In the genomic region with DNA sequence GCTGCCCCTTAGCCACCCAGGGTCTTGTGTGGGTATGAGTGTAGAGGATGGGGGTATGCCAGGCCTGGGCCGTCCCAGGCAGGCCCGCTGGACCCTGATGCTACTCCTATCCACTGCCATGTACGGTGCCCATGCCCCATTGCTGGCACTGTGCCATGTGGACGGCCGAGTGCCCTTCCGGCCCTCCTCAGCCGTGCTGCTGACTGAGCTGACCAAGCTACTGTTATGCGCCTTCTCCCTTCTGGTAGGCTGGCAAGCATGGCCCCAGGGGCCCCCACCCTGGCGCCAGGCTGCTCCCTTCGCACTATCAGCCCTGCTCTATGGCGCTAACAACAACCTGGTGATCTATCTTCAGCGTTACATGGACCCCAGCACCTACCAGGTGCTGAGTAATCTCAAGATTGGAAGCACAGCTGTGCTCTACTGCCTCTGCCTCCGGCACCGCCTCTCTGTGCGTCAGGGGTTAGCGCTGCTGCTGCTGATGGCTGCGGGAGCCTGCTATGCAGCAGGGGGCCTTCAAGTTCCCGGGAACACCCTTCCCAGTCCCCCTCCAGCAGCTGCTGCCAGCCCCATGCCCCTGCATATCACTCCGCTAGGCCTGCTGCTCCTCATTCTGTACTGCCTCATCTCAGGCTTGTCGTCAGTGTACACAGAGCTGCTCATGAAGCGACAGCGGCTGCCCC, we compare ENCODE assay signal across 22 cellular contexts. TPM values are rescaled to one million over a fixed set of nuclear protein-coding genes. Genes with fewer than 3 reads are reported as not detected.
DNase-seq lines count a peak whose midpoint lies in the region; ATAC-seq, FAIRE-seq and TF ChIP-seq lines count a peak whose summit lies in the region.
"Had no signal": no experiment of that assay in that cellular context is flagged by ENCODE, and none has a peak within 500 bp of the region (broad histone marks: within the 10 kb centered on the region; RNA-seq: fewer than 3 reads in every experiment).

No MANE protein-coding gene starts in this region.

- H3K9me3 Mint-ChIP-seq in T-helper 1 cell treated with Interleukin-12 subunit alpha and Interleukin-12 subunit beta and Interleukin-4 antibody, amounts not matched to agents 30 μg/mL and 1 μg/mL, for 36 hours: no peaks in the 10 kb centered on the region
- H3K9me3 Mint-ChIP-seq in astrocyte (ENCODE audit: unreplicated experiment) (no peaks in the 10 kb centered on the region), neural progenitor cell (no peaks in the 10 kb centered on the region)

- peaks cover 43% of the 10 kb centered on the region for H3K4me1 Mint-ChIP-seq in T-helper 1 cell treated with Interleukin-12 subunit alpha and Interleukin-12 subunit beta and Interleukin-4 antibody, amounts not matched to agents 30 μg/mL and 1 μg/mL, for 36 hours (ENCODE audit: low read depth)
- H3K4me1 Mint-ChIP-seq in astrocyte (ENCODE audit: low read depth, unreplicated experiment) (peaks cover 10% of the 10 kb centered on the region), neural progenitor cell (peaks cover 31% of the 10 kb centered on the region)

- H4K20me1 ChIP-seq in astrocyte (ENCODE audit: insufficient read depth, low read length) (peaks cover 16% of the 10 kb centered on the region), neural progenitor cell (ENCODE audit: low read depth) (no peaks in the 10 kb centered on the region)

- no peak overlapping the region for H3K27ac ChIP-seq in astrocyte (ENCODE audit: low read depth, low read length)
- no peak overlapping the region for H3K27ac ChIP-seq in neural progenitor cell
- H3K27ac ChIP-seq: HL-60, right lobe of liver had no signal

- H3K4me3 ChIP-seq in astrocyte (ENCODE audit: insufficient read depth, low read depth, low read length): no peak overlapping the region
- no peak overlapping the region for H3K4me3 ChIP-seq in neural progenitor cell
- H3K4me3 ChIP-seq: adrenal gland, esophagus squamous epithelium, heart right ventricle, right lobe of liver had no signal

- H2AFZ ChIP-seq in astrocyte (ENCODE audit: low read depth, low read length) (no peak overlapping the region), neural progenitor cell (replicated peaks) (no peak overlapping the region)

- peaks cover 43% of the 10 kb centered on the region for H3K79me2 ChIP-seq in astrocyte (ENCODE audit: insufficient read depth, low read length)
- H3K79me2 ChIP-seq in neural progenitor cell (ENCODE audit: low read depth): peaks cover 23% of the 10 kb centered on the region

- no peak for DNase-seq in T-helper 1 cell
- DNase-seq in astrocyte (ENCODE audit: low read depth): no peak
- DNase-seq in neural progenitor cell (ENCODE audit: low spot score): no peak
- no peak for DNase-seq in ureter (ENCODE audit: low spot score)
- DNase-seq in NCI-H2107 (lab: John Stamatoyannopoulos, UW): no peak
- DNase-seq: 8988T; activated CD4-positive, alpha-beta T cell treated with anti-CD3 and anti-CD28 coated beads for 48 hours; COR-L47; cortex of kidney; esophagus squamous epithelium; HCEC 1CT; NCI-H1930; NCI-H526; stimulated activated CD4-positive, alpha-beta T cell treated with anti-CD3 and anti-CD28 coated beads, Interleukin-4, amount 100 ng/mL, for 1 hour had no signal

- no peaks in the 10 kb centered on the region for H3K9me3 ChIP-seq in astrocyte (ENCODE audit: insufficient read depth, low read depth, low read length)
- no peaks in the 10 kb centered on the region for H3K9me3 ChIP-seq in neural progenitor cell (ENCODE audit: low read depth)
- H3K9me3 ChIP-seq: adrenal gland, esophagus squamous epithelium, heart right ventricle, right lobe of liver had no signal

- H3K4me1 ChIP-seq in astrocyte (ENCODE audit: insufficient read depth, low read length) (peaks cover 18% of the 10 kb centered on the region), neural progenitor cell (peaks cover 12% of the 10 kb centered on the region)

- H3K4me3 Mint-ChIP-seq in T-helper 1 cell treated with Interleukin-12 subunit alpha and Interleukin-12 subunit beta and Interleukin-4 antibody, amounts not matched to agents 30 μg/mL and 1 μg/mL, for 36 hours: peak overlapping the region; percentile 32
- H3K4me3 Mint-ChIP-seq in astrocyte (ENCODE audit: unreplicated experiment): peak overlapping the region; percentile 64
- peak overlapping the region; percentile 62 for H3K4me3 Mint-ChIP-seq in neural progenitor cell

- ATAC-seq in HG03565 (IDR thresholded peaks at IDR 0.05; ENCODE audit: unreplicated experiment): peak; percentile 23
- no peak for ATAC-seq in HG03457 (IDR thresholded peaks at IDR 0.05; ENCODE audit: unreplicated experiment)
- ATAC-seq: heart right ventricle, right lobe of liver had no signal

- no peaks in the 10 kb centered on the region for H3F3A ChIP-seq in neural progenitor cell (ENCODE audit: low read depth)

- TF ChIP-seq CTCF in astrocyte (IDR thresholded peaks at IDR 0.05; ENCODE audit: insufficient read depth, low read depth, low read length) (no peak), neural progenitor cell (IDR thresholded peaks at IDR 0.05) (no peak)

- H3K9ac ChIP-seq in astrocyte (ENCODE audit: low read length): no peak overlapping the region
- H3K9ac ChIP-seq in neural progenitor cell: no peak overlapping the region

- H3K27me3 Mint-ChIP-seq in T-helper 1 cell treated with Interleukin-12 subunit alpha and Interleukin-12 subunit beta and Interleukin-4 antibody, amounts not matched to agents 30 μg/mL and 1 μg/mL, for 36 hours (ENCODE audit: low read depth): no peaks in the 10 kb centered on the region
- H3K27me3 Mint-ChIP-seq in astrocyte (ENCODE audit: low read depth, unreplicated experiment): peaks cover 2% of the 10 kb centered on the region
- H3K27me3 Mint-ChIP-seq in neural progenitor cell (ENCODE audit: insufficient read depth, low read depth): peaks cover 7% of the 10 kb centered on the region

- H3K36me3 ChIP-seq in astrocyte (ENCODE audit: insufficient read depth, low read length): peaks cover 9% of the 10 kb centered on the region
- H3K36me3 ChIP-seq in neural progenitor cell: no peaks in the 10 kb centered on the region

- FAIRE-seq in astrocyte (lab: Jason Lieb, UNC): no peak

- no peak overlapping the region for H3K4me2 ChIP-seq in astrocyte (ENCODE audit: low read length)
- no peak overlapping the region for H3K4me2 ChIP-seq in neural progenitor cell

- no peak overlapping the region for H3K27ac Mint-ChIP-seq in T-helper 1 cell treated with Interleukin-12 subunit alpha and Interleukin-12 subunit beta and Interleukin-4 antibody, amounts not matched to agents 30 μg/mL and 1 μg/mL, for 36 hours
- H3K27ac Mint-ChIP-seq in astrocyte (ENCODE audit: unreplicated experiment): no peak overlapping the region
- H3K27ac Mint-ChIP-seq in neural progenitor cell: no peak overlapping the region

- no peaks in the 10 kb centered on the region for H3K27me3 ChIP-seq in astrocyte (ENCODE audit: insufficient read depth, low read length)
- no peaks in the 10 kb centered on the region for H3K27me3 ChIP-seq in neural progenitor cell
- H3K27me3 ChIP-seq: adrenal gland, esophagus squamous epithelium, heart right ventricle, right lobe of liver had no signal

- peaks cover 29% of the 10 kb centered on the region for H3K36me3 Mint-ChIP-seq in T-helper 1 cell treated with Interleukin-12 subunit alpha and Interleukin-12 subunit beta and Interleukin-4 antibody, amounts not matched to agents 30 μg/mL and 1 μg/mL, for 36 hours (ENCODE audit: low read depth)
- H3K36me3 Mint-ChIP-seq in astrocyte (ENCODE audit: low read depth, unreplicated experiment) (peaks cover 14% of the 10 kb centered on the region), neural progenitor cell (peaks cover 11% of the 10 kb centered on the region)

RNA-seq across cellular contexts. Expression of a gene that starts 2.6 kb away (rescaled TPM):
- total RNA-seq in astrocyte (59.9 and 61.8 TPM in 2 replicates), neural progenitor cell (ENCODE audit: low replicate concordance) (20.7 and 26.7 TPM in 2 replicates), ureter (71.8 TPM)

RNA-seq across cellular contexts. Expression of a gene that starts 2.9 kb away (rescaled TPM):
- 20.4 and 21.1 TPM in 2 replicates for total RNA-seq in astrocyte
- total RNA-seq in neural progenitor cell (ENCODE audit: low replicate concordance): 20.7 and 23.6 TPM in 2 replicates
- total RNA-seq in ureter: 31.9 TPM

RNA-seq across cellular contexts. Expression of a gene that starts 10.0 kb away (rescaled TPM):
- 71.3 and 72.4 TPM in 2 replicates for total RNA-seq in astrocyte
- total RNA-seq in neural progenitor cell (ENCODE audit: low replicate concordance): 16.9 and 26.9 TPM in 2 replicates
- 37.8 TPM for total RNA-seq in ureter

RNA-seq across cellular contexts. Expression of a gene that starts 19.8 kb away (rescaled TPM):
- 2.4 and 3.6 TPM in 2 replicates for total RNA-seq in astrocyte
- 0.53 and 1.1 TPM in 2 replicates for total RNA-seq in neural progenitor cell (ENCODE audit: low replicate concordance)
- 25.9 TPM for total RNA-seq in ureter
- total RNA-seq: M059J had no signal
